In genomic region chr3:16334909-16335308, GRCh38 we compare ENCODE assay signal across 17 cellular contexts.
DNase-seq lines count a peak whose midpoint lies in the region; ATAC-seq and TF ChIP-seq lines count a peak whose summit lies in the region.
"Had no signal": no experiment of that assay in that cellular context is flagged by ENCODE, and none has a peak within 500 bp of the region (broad histone marks: within the 10 kb centered on the region; RNA-seq: fewer than 3 reads in every experiment).

No MANE protein-coding gene starts in this region.

- POLR2A ChIA-PET in MCF 10A (lab: Yijun Ruan, JAX), result interaction anchor here (1.0 kb wide), 1 partner anchor 40 kb away, joined by 3 read pairs; no protein-coding TSS in a partner anchor

- BruUV-seq in MCF 10A (replicated peaks; lab: Mats Ljungman, UMichigan), result no TSS peak

- CTCF ChIA-PET in MCF 10A (lab: Yijun Ruan, JAX), result interaction anchor here (0.6 to 0.7 kb wide), 2 partner anchors 55 to 368 kb away, joined by 3 read pairs; no protein-coding TSS in a partner anchor

- H3K4me1 ChIP-seq in DND-41 (ENCODE audit: insufficient read depth, low read length), result peaks cover 23% of the 10 kb centered on the region
- peaks cover 2 to 18% of the 10 kb centered on the region in 2 donors for H3K4me1 ChIP-seq in ascending aorta
- H3K4me1 ChIP-seq in tibial nerve, result peaks cover 0 to 22% (median 0%) of the 10 kb centered on the region in 4 donors

- H3K4me3 ChIP-seq in DND-41 (ENCODE audit: low read depth in 1 of 2, low read length in 2 of 2) (no peak overlapping the region), ascending aorta (no peak overlapping the region), WERI-Rb-1 (ENCODE audit: low read depth, low read length) (no peak overlapping the region), tibial nerve (no peak overlapping the region)
- H3K4me3 ChIP-seq: heart left ventricle had no signal

- peaks cover 8% of the 10 kb centered on the region for H3K4me1 Mint-ChIP-seq in MCF 10A (ENCODE audit: insufficient read depth, unreplicated experiment)

- ATAC-seq in DND-41 (ENCODE audit: insufficient read depth, low read depth) (no peak), left lobe of liver (peak; percentile 16)
- ATAC-seq: heart left ventricle had no signal

- no peak overlapping the region for H3K4me2 ChIP-seq in DND-41 (ENCODE audit: insufficient read depth, low read length)

- H3K9me3 ChIP-seq in DND-41 (ENCODE audit: insufficient read depth, low read length, severe bottlenecking) (peaks cover 10% of the 10 kb centered on the region), ascending aorta (no peaks in the 10 kb centered on the region), WERI-Rb-1 (ENCODE audit: severe bottlenecking) (peaks cover 12% of the 10 kb centered on the region), tibial nerve (peaks cover 0 to 35% (median 6%) of the 10 kb centered on the region in 4 donors)

- no peak overlapping the region for H2AFZ ChIP-seq in DND-41 (ENCODE audit: low read depth, low read length)

- H3K27ac Mint-ChIP-seq in MCF 10A (ENCODE audit: low read depth, unreplicated experiment), result no peak overlapping the region
- H3K27ac Mint-ChIP-seq: progenitor cell of endocrine pancreas had no signal

- H3K27me3 Mint-ChIP-seq in MCF 10A (ENCODE audit: insufficient read depth, unreplicated experiment), result no peaks in the 10 kb centered on the region
- H3K27me3 Mint-ChIP-seq: progenitor cell of endocrine pancreas had no signal

- peaks cover 19% of the 10 kb centered on the region for H3K9me3 Mint-ChIP-seq in MCF 10A (ENCODE audit: unreplicated experiment)

- WGBS in tibial nerve, 2 donors, result 75 to 79% methylated on average over 4 of the region's 4 CpGs

- no peak for TF ChIP-seq CTCF in DND-41 (IDR thresholded peaks at IDR 0.05; ENCODE audit: borderline replicate concordance, extremely low read depth, low read length, poor library complexity, severe bottlenecking)
- no peak for TF ChIP-seq CTCF in ascending aorta (IDR thresholded peaks at IDR 0.05)
- TF ChIP-seq CTCF in WERI-Rb-1 (IDR thresholded peaks at IDR 0.05; ENCODE audit: low read depth, low read length), result no peak
- TF ChIP-seq CTCF in MCF 10A (IDR thresholded peaks at IDR 0.05; ENCODE audit: unreplicated experiment), result no peak
- TF ChIP-seq CTCF in tibial nerve (IDR thresholded peaks at IDR 0.05), result no peak

- H3K9ac ChIP-seq in DND-41 (ENCODE audit: low read depth, low read length), result no peak overlapping the region

- intact Hi-C loops in ascending aorta (cut with DNase I) (loop anchor here (10.0 kb wide), 1 partner anchor 60 kb away; no protein-coding TSS in a partner anchor), MCF 10A (cut with micrococcal nuclease) (no loop called here)

- peaks cover 70% of the 10 kb centered on the region for H3K36me3 ChIP-seq in DND-41 (ENCODE audit: insufficient read depth, low read length)
- peaks cover 0 to 16% of the 10 kb centered on the region in 2 donors for H3K36me3 ChIP-seq in ascending aorta
- no peaks in the 10 kb centered on the region; the same call in 1 of the 2 replicates for H3K36me3 ChIP-seq in WERI-Rb-1
- peaks cover 0 to 62% (median 0%) of the 10 kb centered on the region in 3 donors for H3K36me3 ChIP-seq in tibial nerve

- H3K27me3 ChIP-seq in DND-41 (ENCODE audit: insufficient read depth, low read length, poor library complexity) (no peaks in the 10 kb centered on the region), ascending aorta (no peaks in the 10 kb centered on the region), WERI-Rb-1 (ENCODE audit: insufficient read depth, low read depth, severe bottlenecking) (no peaks in the 10 kb centered on the region), tibial nerve (no peaks in the 10 kb centered on the region)
- H3K27me3 ChIP-seq: heart left ventricle had no signal

- no peak for TF ChIP-seq POLR2A in tibial nerve (IDR thresholded peaks at IDR 0.05)

- DNase-seq in AG08395 (ENCODE audit: low spot score) (peak; percentile 50), DND-41 (no peak), ascending aorta (ENCODE audit: low spot score in 2 of 2) (no peak), left lobe of liver (ENCODE audit: low spot score) (no peak), WERI-Rb-1 (no peak), MCF 10A (ENCODE audit: unreplicated experiment) (no peak), AG08396 (ENCODE audit: low spot score) (no peak), tibial nerve (ENCODE audit: low spot score in 2 of 2) (no peak)
- DNase-seq: aorta, C1 segment of cervical spinal cord, H9, heart left ventricle, Kasumi-1, kidney glomerular epithelial cell, NCI-H2029 treated with DMSO at 0.1 percent for 48 hours, NCI-H774 had no signal

- H3K4me3 Mint-ChIP-seq in MCF 10A (ENCODE audit: unreplicated experiment), result no peak overlapping the region
- H3K4me3 Mint-ChIP-seq: H9 had no signal

- TF ChIP-seq EP300 in tibial nerve (IDR thresholded peaks at IDR 0.05), result no peak

- H3K36me3 Mint-ChIP-seq in MCF 10A (ENCODE audit: insufficient read depth, unreplicated experiment), result peaks cover 19% of the 10 kb centered on the region

- H4K20me1 ChIP-seq in DND-41 (ENCODE audit: insufficient read depth, low read length), result no peaks in the 10 kb centered on the region

- H3K79me2 ChIP-seq in DND-41 (ENCODE audit: insufficient read depth, low read length), result peaks cover 45% of the 10 kb centered on the region

- 0 out of 2 replicates have a peak overlapping the region, but pooled peaks have one; percentile 10 for H3K27ac ChIP-seq in DND-41 (ENCODE audit: low read length)
- H3K27ac ChIP-seq in ascending aorta, result peak overlapping the region; percentile 1 to 14
- H3K27ac ChIP-seq in WERI-Rb-1, result no peak overlapping the region
- no peak overlapping the region for H3K27ac ChIP-seq in tibial nerve
- H3K27ac ChIP-seq: heart left ventricle had no signal

Comparison
In these comparisons a context has a peak if more than half of its experiments do, and no peak if none do; other contexts are left out.
1. H3K27ac ChIP-seq: peak in DND-41 (single experiment) and ascending aorta (2 of 2); none in WERI-Rb-1 (single experiment) and tibial nerve (0 of 4).